In genomic region chr17:37640016-37640415, GRCh38 we compare ENCODE assay signal across 1 cellular context.
TF ChIP-seq lines count a peak whose summit lies in the region.

No MANE protein-coding gene starts in this region.

TF ChIP-seq in SK-N-SH, 30 proteins besides CTCF, POLR2A, EP300 and RAD21 (continued from another document):
- no peak for TF ChIP-seq REST (IDR thresholded peaks at IDR 0.05; ENCODE audit: low read depth, low read length)
- no peak for TF ChIP-seq GABPA (IDR thresholded peaks at IDR 0.05; ENCODE audit: low read depth)
- TF ChIP-seq RCOR1 (IDR thresholded peaks at IDR 0.05; ENCODE audit: low read length), result no peak
- TF ChIP-seq ELF1 (IDR thresholded peaks at IDR 0.05), result no peak
- no peak for TF ChIP-seq PBX3 (IDR thresholded peaks at IDR 0.05)
- TF ChIP-seq POLR2AphosphoS5 (IDR thresholded peaks at IDR 0.05; ENCODE audit: low read depth, low read length), result no peak
- no peak for TF ChIP-seq MXI1 (IDR thresholded peaks at IDR 0.05; ENCODE audit: low read depth, low read length)
- no peak for TF ChIP-seq FOXM1 (IDR thresholded peaks at IDR 0.05; ENCODE audit: low read depth)
- no peak for TF ChIP-seq GATA2 (CRISPR knock-in tag; IDR thresholded peaks at IDR 0.05)
- no peak for TF ChIP-seq USF1 (IDR thresholded peaks at IDR 0.05; ENCODE audit: borderline replicate concordance, low read depth)
- TF ChIP-seq SMC3 (IDR thresholded peaks at IDR 0.05; ENCODE audit: low read depth, low read length), result no peak
- TF ChIP-seq RFX5 (IDR thresholded peaks at IDR 0.05; ENCODE audit: low read length), result no peak
